ENCODE assay signal across 8 cellular contexts in genomic region chr11:18720811-18721575, GRCh38. TPM values are rescaled to one million over a fixed set of nuclear protein-coding genes. Genes with fewer than 3 reads are reported as not detected.
DNase-seq lines count a peak whose midpoint lies in the region; ATAC-seq and TF ChIP-seq lines count a peak whose summit lies in the region.

No MANE protein-coding gene starts in this region.

- no peaks in the 10 kb centered on the region for H3K79me2 ChIP-seq in parathyroid adenoma

- no peak for TF ChIP-seq CTCF in AG09309 (IDR thresholded peaks at IDR 0.05; ENCODE audit: control insufficient read depth, insufficient read depth, low read depth, low read length, missing control alignments)
- no peak for TF ChIP-seq CTCF in cardiac muscle cell (IDR thresholded peaks at IDR 0.05; ENCODE audit: low read depth, low read length)
- no peak for TF ChIP-seq CTCF in parathyroid adenoma (IDR thresholded peaks at IDR 0.05)
- no peak for TF ChIP-seq CTCF in thyroid gland (IDR thresholded peaks at IDR 0.05)

- H3K27me3 ChIP-seq in cardiac muscle cell (no peaks in the 10 kb centered on the region), parathyroid adenoma (ENCODE audit: control insufficient read depth, insufficient read depth, low read length) (no peaks in the 10 kb centered on the region), thyroid gland (no peaks in the 10 kb centered on the region)

- H3K4me3 ChIP-seq in AG09309 (ENCODE audit: control insufficient read depth, low read depth, low read length) (peak overlapping the region; percentile 49), cardiac muscle cell (peak overlapping the region; percentile 37), parathyroid adenoma (ENCODE audit: low read depth, low read length) (peak overlapping the region; percentile 63), thyroid gland (replicated peaks in 1 of 3) (peak overlapping the region; percentile 41 to 55 (median 49))

- H3K4me2 ChIP-seq in parathyroid adenoma (ENCODE audit: low read length) = peak overlapping the region; percentile 86

- intact Hi-C loops in thyroid gland (cut with DNase I) = no loop called here

- H3K27ac ChIP-seq in cardiac muscle cell (no peak overlapping the region), parathyroid adenoma (peak overlapping the region; percentile 52), thyroid gland (peak overlapping the region in 2 of 3 donors; percentile 5 to 52)

- DNase-seq in AG09309 (ENCODE audit: low read depth) = no peak
- DNase-seq in activated naive CD4-positive, alpha-beta T cell treated with anti-CD3 and anti-CD28 coated beads, Interleukin-2, amount 50 U/mL, for 72 hours (ENCODE audit: low spot score in 2 of 2) = peak; percentile 74 to 81
- peak; percentile 75 to 89 for DNase-seq in cardiac muscle cell (ENCODE audit: low read depth in 1 of 2, low spot score in 1 of 2)
- DNase-seq in thyroid gland = peak; percentile 81 to 84

- H3K9me3 ChIP-seq in cardiac muscle cell (ENCODE audit: low read depth) (no peaks in the 10 kb centered on the region), parathyroid adenoma (ENCODE audit: control insufficient read depth, low read length) (no peaks in the 10 kb centered on the region), thyroid gland (no peaks in the 10 kb centered on the region)

- ATAC-seq in GM18909 (IDR thresholded peaks at IDR 0.05; ENCODE audit: poor library complexity, unreplicated experiment) (peak; percentile 79), HG03439 (IDR thresholded peaks at IDR 0.05; ENCODE audit: unreplicated experiment) (peak; percentile 73), SK-N-SH treated with all-trans-retinoic acid at 6 μM for 48 hours (peak; percentile 94)
- ATAC-seq in activated naive CD4-positive, alpha-beta T cell treated with anti-CD3 and anti-CD28 coated beads, Interleukin-2, amount 50 U/mL, for 72 hours = peak; percentile 86 to 95

- peak in 1 of 2 donors; percentile 28 for TF ChIP-seq POLR2A in thyroid gland (IDR thresholded peaks at IDR 0.05)

- H3K4me1 ChIP-seq in cardiac muscle cell (ENCODE audit: low read depth) = no peaks in the 10 kb centered on the region
- H3K4me1 ChIP-seq in parathyroid adenoma = peaks cover 2% of the 10 kb centered on the region
- H3K4me1 ChIP-seq in thyroid gland = peaks cover 0 to 13% of the 10 kb centered on the region in 2 donors

- no peak overlapping the region for H3K9ac ChIP-seq in parathyroid adenoma

- no peaks in the 10 kb centered on the region for H3K36me3 Mint-ChIP-seq in activated naive CD4-positive, alpha-beta T cell treated with anti-CD3 and anti-CD28 coated beads, Interleukin-2, amount 50 U/mL, for 72 hours

- H3K9me3 Mint-ChIP-seq in activated naive CD4-positive, alpha-beta T cell treated with anti-CD3 and anti-CD28 coated beads, Interleukin-2, amount 50 U/mL, for 72 hours = no peaks in the 10 kb centered on the region

- H3K36me3 ChIP-seq in cardiac muscle cell (no peaks in the 10 kb centered on the region), parathyroid adenoma (ENCODE audit: control insufficient read depth, insufficient read depth, low read length) (no peaks in the 10 kb centered on the region), thyroid gland (no peaks in the 10 kb centered on the region)

- H2AFZ ChIP-seq in parathyroid adenoma = peak overlapping the region; percentile 80

- 8 to 11% methylated on average over 29 to 36 of the region's 42 CpGs for WGBS in thyroid gland, 2 donors

- peak overlapping the region in 1 of 2 donors; percentile 85 for H3K27ac Mint-ChIP-seq in activated naive CD4-positive, alpha-beta T cell treated with anti-CD3 and anti-CD28 coated beads, Interleukin-2, amount 50 U/mL, for 72 hours

TF ChIP-seq in SK-N-SH treated with all-trans-retinoic acid at 6 μM for 48 hours, 23 proteins besides CTCF, POLR2A, EP300 and RAD21:
- TF ChIP-seq ZC3H10 (CRISPR knock-in tag; IDR thresholded peaks at IDR 0.05) (no peak), TCF4 (CRISPR knock-in tag; IDR thresholded peaks at IDR 0.05; ENCODE audit: borderline replicate concordance) (no peak), ISL1 (CRISPR knock-in tag; IDR thresholded peaks at IDR 0.05) (no peak), TOX (CRISPR knock-in tag; IDR thresholded peaks at IDR 0.05; ENCODE audit: borderline replicate concordance) (no peak)

RNA-seq across cellular contexts. Expression of gene IGSF22, which starts 5.0 kb away (rescaled TPM):
- under 1 TPM; 0.19 to 0.36 TPM for total RNA-seq in activated naive CD4-positive, alpha-beta T cell treated with anti-CD3 and anti-CD28 coated beads, Interleukin-2, amount 50 U/mL, for 72 hours
- 0.03 and 0.32 TPM in 2 replicates for total RNA-seq in cardiac muscle cell
- 0.64 and 0.82 TPM in 2 replicates for polyA plus RNA-seq in cardiac muscle cell
- under 1 TPM in 3 of 4 donors, not detected in 1; 0.33 to 0.93 (median 0.78) TPM for total RNA-seq in thyroid gland

RNA-seq across cellular contexts. Expression of gene TMEM86A, which starts 22.4 kb away (rescaled TPM):
- 1 to 10 TPM in 1 of 2 donors, under 1 TPM in 1; 0.16 to 1.5 TPM for total RNA-seq in activated naive CD4-positive, alpha-beta T cell treated with anti-CD3 and anti-CD28 coated beads, Interleukin-2, amount 50 U/mL, for 72 hours
- 3.4 and 4.1 TPM in 2 replicates for total RNA-seq in cardiac muscle cell
- 4.1 and 5.2 TPM in 2 replicates for polyA plus RNA-seq in cardiac muscle cell
- total RNA-seq in thyroid gland = 10 to 100 TPM in 1 of 4 donors, 1 to 10 TPM in 3; 5.8 to 13.2 (median 6.2) TPM
